Comparison of ENCODE assay signal across 22 cellular contexts in genomic region chr11:119794141-119794665, GRCh38.
"Had no signal": no experiment of that assay in that cellular context is flagged by ENCODE, and none has a peak within 500 bp of the region (broad histone marks: within the 10 kb centered on the region; RNA-seq: fewer than 3 reads in every experiment).

No MANE protein-coding gene starts in this region.

- H3K9me3 ChIP-seq: SK-N-SH had no signal

- H3K9me3 Mint-ChIP-seq: IgD-negative memory B cell had no signal

- H3K27ac Mint-ChIP-seq: IgD-negative memory B cell had no signal

- H3K27ac ChIP-seq: HL-60, KMS-11 had no signal

- H3K4me3 ChIP-seq: K562 had no signal

- H3K9ac ChIP-seq: KMS-11, SK-N-SH had no signal

- DNase-seq: Kasumi-1, MM.1S, NCI-H1092 treated with DMSO at 0.1 percent for 48 hours, NCI-H146, NCI-H1694 treated with DMSO at 0.1 percent for 48 hours, NCI-H1930, NCI-H2081, NCI-H2107, NCI-H2227 treated with DMSO at 0.1 percent for 48 hours, NCI-H524, NCI-H526 treated with DMSO at 0.1 percent for 48 hours, NCI-H774, Right ventricle myocardium superior, RPMI8226, SIG-M5, SK-N-SH had no signal

- FAIRE-seq: HTR-8/SVneo, K562, RCC 7860 had no signal

- H3K4me3 Mint-ChIP-seq: IgD-negative memory B cell had no signal

- H3K4me2 ChIP-seq: KMS-11, SK-N-SH had no signal

- H3K36me3 Mint-ChIP-seq: IgD-negative memory B cell had no signal
